In the genomic region with DNA sequence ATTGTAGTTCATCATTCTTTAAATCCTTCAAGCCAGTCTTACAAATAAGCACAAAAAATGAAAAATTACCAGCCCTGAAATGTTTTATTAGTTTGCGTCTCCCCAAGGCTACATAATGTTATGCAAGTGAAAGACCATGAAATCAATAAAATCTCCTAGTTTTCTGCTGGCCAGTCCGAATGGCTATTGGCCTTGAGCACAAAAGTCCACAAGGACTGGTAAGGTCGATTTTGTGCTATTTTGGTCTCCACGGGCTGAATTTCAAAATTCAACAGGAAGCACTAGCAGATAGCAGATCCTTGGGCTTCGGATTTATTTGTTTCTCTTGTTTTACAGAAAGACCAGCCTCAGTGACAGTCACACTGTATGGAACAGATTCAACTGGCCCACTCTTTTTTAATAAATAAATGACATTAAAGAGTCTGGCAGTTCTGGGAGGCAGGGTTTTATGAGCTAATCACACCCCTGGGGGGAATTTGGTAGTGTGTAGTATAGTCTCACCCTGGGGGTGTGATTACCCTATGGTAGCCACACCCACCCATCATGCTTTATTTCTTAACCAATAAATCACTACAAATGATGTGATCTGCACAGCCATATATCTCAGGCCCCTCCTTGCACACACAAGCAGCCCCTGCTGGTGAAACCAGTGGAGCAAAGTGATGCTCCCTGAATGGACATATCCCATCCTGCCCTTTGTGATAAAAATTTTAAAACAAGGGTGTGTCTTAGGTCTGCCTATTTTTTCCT, we compare ENCODE assay signal across 2 cellular contexts.
TF ChIP-seq lines count a peak whose summit lies in the region.

No MANE protein-coding gene starts in this region.

TF ChIP-seq in SK-N-SH treated with all-trans-retinoic acid at 6 μM for 48 hours, 23 proteins besides CTCF, POLR2A, EP300 and RAD21:
- TF ChIP-seq TSHZ2 (CRISPR knock-in tag; IDR thresholded peaks at IDR 0.05), result peak; percentile 34; the same call in 1 of the 2 replicates
- no peak for TF ChIP-seq ARNTL (CRISPR knock-in tag; IDR thresholded peaks at IDR 0.05; ENCODE audit: borderline replicate concordance, low read depth)

TF ChIP-seq in liver, 16 proteins besides CTCF, POLR2A, EP300 and RAD21 (continued from another document):
- TF ChIP-seq, protein P1, sequence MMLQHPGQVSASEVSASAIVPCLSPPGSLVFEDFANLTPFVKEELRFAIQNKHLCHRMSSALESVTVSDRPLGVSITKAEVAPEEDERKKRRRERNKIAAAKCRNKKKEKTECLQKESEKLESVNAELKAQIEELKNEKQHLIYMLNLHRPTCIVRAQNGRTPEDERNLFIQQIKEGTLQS (IDR thresholded peaks at IDR 0.05), result no peak
- peak; percentile 74 for TF ChIP-seq FOXA2 (IDR thresholded peaks at IDR 0.05)
- TF ChIP-seq EGR1 (IDR thresholded peaks at IDR 0.05; ENCODE audit: low read depth in 2 of 2), result peak in 1 of 2 donors; percentile 66
- TF ChIP-seq MAX (IDR thresholded peaks at IDR 0.05), result peak; percentile 85
- TF ChIP-seq SP1 (IDR thresholded peaks at IDR 0.05), result peak; percentile 92
- peak; percentile 55 to 90 for TF ChIP-seq JUND (IDR thresholded peaks at IDR 0.05)
- TF ChIP-seq GABPA (IDR thresholded peaks at IDR 0.05 in 1 of 2, conservative IDR thresholded peaks at IDR 0.05 in 1 of 2), result peak; percentile 41 to 69
- TF ChIP-seq TAF1 (conservative IDR thresholded peaks at IDR 0.05), result no peak
- TF ChIP-seq HNF4A (conservative IDR thresholded peaks at IDR 0.05), result peak; percentile 98 to 99
- TF ChIP-seq RXRA (IDR thresholded peaks at IDR 0.05), result peak; percentile 79 to 90
TF ChIP-seq in liver: peak in this region for 13.
